8 cellular contexts compared by ENCODE assay signal in the genomic region with DNA sequence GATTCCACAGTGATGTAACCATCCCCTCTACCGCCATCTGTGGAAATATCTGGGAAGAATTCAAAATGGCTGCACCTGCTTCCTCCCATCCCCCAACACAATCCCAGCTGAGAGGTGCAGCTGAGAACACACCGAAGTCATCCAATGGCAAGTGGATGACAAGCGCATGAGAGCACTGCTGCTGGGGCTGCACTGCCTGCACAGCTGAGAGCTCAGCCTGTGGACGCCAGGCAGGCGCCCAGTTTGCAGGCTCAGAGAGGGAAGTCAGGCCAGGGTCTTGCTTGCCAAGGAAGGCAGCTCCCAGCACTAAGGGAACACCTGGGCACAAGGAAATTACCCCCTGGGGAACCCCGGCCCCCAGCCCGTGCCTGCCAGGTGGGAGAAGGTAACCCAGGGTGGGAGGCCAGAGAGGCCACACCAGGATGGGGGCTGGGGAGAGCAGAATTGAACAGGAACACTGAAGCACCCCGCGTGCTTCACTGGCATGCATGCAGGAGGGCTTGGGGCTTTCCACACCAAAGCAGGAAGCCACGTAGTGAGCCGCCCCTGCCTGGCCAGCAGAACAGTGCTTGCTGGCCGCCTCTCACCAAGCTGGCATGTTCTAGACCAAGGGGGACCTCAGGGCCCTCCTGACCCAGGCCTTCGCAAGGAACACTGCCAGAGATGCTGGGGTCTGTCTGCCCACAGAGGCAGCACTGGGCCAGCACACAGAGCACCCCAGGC. TPM values are rescaled to one million over a fixed set of nuclear protein-coding genes. Genes with fewer than 3 reads are reported as not detected.
DNase-seq lines count a peak whose midpoint lies in the region; ATAC-seq and TF ChIP-seq lines count a peak whose summit lies in the region.

No MANE protein-coding gene starts in this region.

- peaks cover 6% of the 10 kb centered on the region for H4K20me1 ChIP-seq in hepatocyte (ENCODE audit: insufficient read depth, poor library complexity, severe bottlenecking)

- H3K27me3 Mint-ChIP-seq in activated CD4-positive, alpha-beta memory T cell treated with anti-CD3 and anti-CD28 coated beads for 36 hours = no peaks in the 10 kb centered on the region

- H3K36me3 ChIP-seq in hepatocyte (replicated peaks; ENCODE audit: insufficient read depth, low read depth) = no peaks in the 10 kb centered on the region

- H3K9me2 ChIP-seq in hepatocyte (replicated peaks; ENCODE audit: insufficient read depth) = no peaks in the 10 kb centered on the region

- POLR2A ChIA-PET in activated CD4-positive, alpha-beta memory T cell treated with anti-CD3 and anti-CD28 coated beads for 36 hours (lab: Charles Lee) = interaction anchor here (2.0 to 3.3 kb wide), 5 partner anchors 9 to 44 kb away, joined by 13 to 88 read pairs (median 26); no protein-coding TSS in a partner anchor

- peaks cover 16% of the 10 kb centered on the region for H3K4me1 ChIP-seq in hepatocyte (ENCODE audit: insufficient read depth)

- H3K9me3 Mint-ChIP-seq in activated CD4-positive, alpha-beta memory T cell treated with anti-CD3 and anti-CD28 coated beads for 36 hours = no peaks in the 10 kb centered on the region

- H3K4me2 ChIP-seq in hepatocyte = no peak overlapping the region

- no peak overlapping the region for H3K4me3 ChIP-seq in hepatocyte

- peaks cover 16% of the 10 kb centered on the region for H3K79me2 ChIP-seq in hepatocyte

- no peaks in the 10 kb centered on the region for H3K9me3 ChIP-seq in hepatocyte (ENCODE audit: low read depth)

- intact Hi-C loops in activated CD4-positive, alpha-beta memory T cell treated with anti-CD3 and anti-CD28 coated beads for 36 hours (cut with micrococcal nuclease) = loop anchor here (2.0 kb wide), 1 partner anchor 43 kb away; no protein-coding TSS in a partner anchor

- peak overlapping the region; percentile 26 for H3K4me3 Mint-ChIP-seq in activated CD4-positive, alpha-beta memory T cell treated with anti-CD3 and anti-CD28 coated beads for 36 hours

- peaks cover 100% of the 10 kb centered on the region for H3K4me1 Mint-ChIP-seq in activated CD4-positive, alpha-beta memory T cell treated with anti-CD3 and anti-CD28 coated beads for 36 hours (ENCODE audit: low read depth)

- CTCF ChIA-PET in activated CD4-positive, alpha-beta memory T cell treated with anti-CD3 and anti-CD28 coated beads for 36 hours (lab: Charles Lee) = interaction anchor here (0.8 to 3.1 kb wide), 5 partner anchors 9 to 50 kb away, joined by 4 to 37 read pairs (median 12); no protein-coding TSS in a partner anchor

- H3K27ac Mint-ChIP-seq in activated CD4-positive, alpha-beta memory T cell treated with anti-CD3 and anti-CD28 coated beads for 36 hours = peak overlapping the region; percentile 97

- peak overlapping the region; percentile 95 for H3K27ac ChIP-seq in layer of hippocampus (ENCODE audit: low read depth, low read length)
- H3K27ac ChIP-seq in hepatocyte = no peak overlapping the region

- DNase-seq in A172 (ENCODE audit: low spot score) (peak; percentile 3), GM19238 (ENCODE audit: insufficient read length, low spot score) (peak; percentile 36), hepatocyte (ENCODE audit: low spot score) (no peak), OCI-M1 (lab: John Stamatoyannopoulos, UW) (no peak), mesenteric fat pad (ENCODE audit: low spot score) (no peak)
- DNase-seq in activated CD4-positive, alpha-beta memory T cell treated with anti-CD3 and anti-CD28 coated beads for 36 hours = peak; percentile 75

- H2AFZ ChIP-seq in hepatocyte = no peak overlapping the region

- no peak for TF ChIP-seq CTCF in hepatocyte (IDR thresholded peaks at IDR 0.05; ENCODE audit: poor library complexity)

- no peaks in the 10 kb centered on the region for H3K27me3 ChIP-seq in layer of hippocampus (ENCODE audit: control insufficient read depth, insufficient read depth, low read length)
- no peaks in the 10 kb centered on the region for H3K27me3 ChIP-seq in hepatocyte

- ATAC-seq in GM18519 (IDR thresholded peaks at IDR 0.05; ENCODE audit: low FRiP score, unreplicated experiment) = no peak

- peaks cover 35% of the 10 kb centered on the region for H3K36me3 Mint-ChIP-seq in activated CD4-positive, alpha-beta memory T cell treated with anti-CD3 and anti-CD28 coated beads for 36 hours

- 95% methylated on average over 13 of the region's 13 CpGs for WGBS in hepatocyte (ENCODE audit: low lambda C conversion rate, missing lambda C conversion rate)

RNA-seq across cellular contexts. Expression of gene FAM53B, which starts 46.2 kb away (rescaled TPM):
- 8.5 and 8.7 TPM in 2 replicates for total RNA-seq in A172 (2014; rRNA removed; shearing (Covaris generic))
- 10 to 100 TPM; 25.3 to 25.5 TPM for total RNA-seq in activated CD4-positive, alpha-beta memory T cell treated with anti-CD3 and anti-CD28 coated beads for 36 hours
- total RNA-seq in hepatocyte = 20.6 and 23.6 TPM in 2 replicates
- 9.1 and 10.3 TPM in 2 replicates for polyA plus RNA-seq in hepatocyte
- 35.0 TPM for total RNA-seq in mesenteric fat pad

Comparison
In these comparisons a context has a peak if more than half of its experiments do, and no peak if none do; other contexts are left out.
1. DNase-seq: peak in A172 (single experiment), GM19238 (single experiment) and activated CD4-positive, alpha-beta memory T cell treated with anti-CD3 and anti-CD28 coated beads for 36 hours (single experiment); none in hepatocyte (single experiment), OCI-M1 (single experiment) and mesenteric fat pad (single experiment).